29 cellular contexts compared by ENCODE assay signal in the genomic region with DNA sequence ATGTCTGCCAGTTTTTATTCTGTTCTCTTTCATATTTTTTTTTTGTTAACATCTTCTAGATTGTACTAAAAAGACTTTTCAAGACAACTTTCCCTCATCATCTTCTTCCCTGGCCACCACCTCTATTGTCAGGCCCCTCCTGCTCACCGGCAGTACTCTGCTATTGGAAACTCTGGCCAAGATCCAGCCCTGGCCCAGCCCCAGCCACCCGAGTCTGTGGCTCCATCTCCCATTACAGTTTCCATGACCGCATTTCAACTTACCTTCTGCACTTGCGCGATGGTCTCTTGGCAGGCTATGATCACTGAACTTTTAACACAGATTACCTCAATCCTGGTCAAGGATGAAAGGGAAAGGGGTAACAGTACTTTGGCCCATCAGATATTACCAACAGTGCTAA.
"Had no signal": no experiment of that assay in that cellular context is flagged by ENCODE, and none has a peak within 500 bp of the region (broad histone marks: within the 10 kb centered on the region; RNA-seq: fewer than 3 reads in every experiment).

No MANE protein-coding gene starts in this region.

- H3K27me3 ChIP-seq: body of pancreas, colonic mucosa, dorsolateral prefrontal cortex, neutrophil, ovary, tibial nerve had no signal

- H3K27me3 Mint-ChIP-seq: activated CD4-positive, alpha-beta T cell treated with anti-CD3 and anti-CD28 coated beads for 36 hours; naive B cell; stimulated activated memory B cell treated with anti-CD40 and anti-IgM and Interleukin-4, amounts not matched to agents 10 μg/mL and 1 μg/mL and 100 μg/mL, for 72 hours; stimulated activated naive CD8-positive, alpha-beta T cell treated with anti-CD3 and anti-CD28 coated beads, Interleukin-15, amount 100 ng/mL, for 72 hours had no signal

- H3K27ac ChIP-seq: body of pancreas, colonic mucosa, dorsolateral prefrontal cortex, neutrophil, tibial nerve had no signal

- ATAC-seq: activated CD4-positive, alpha-beta T cell treated with anti-CD3 and anti-CD28 coated beads for 36 hours; activated naive CD4-positive, alpha-beta T cell treated with anti-CD3 and anti-CD28 coated beads, Interleukin-2, amount 50 U/mL, for 72 hours; activated T-cell treated with anti-CD3 and anti-CD28 coated beads, Interleukin-2, amount 50 U/mL, for 72 hours; body of pancreas; left lobe of liver; stimulated activated memory B cell treated with anti-CD40 and anti-IgM and Interleukin-4, amounts not matched to agents 10 μg/mL and 1 μg/mL and 100 μg/mL, for 72 hours; stimulated activated naive CD8-positive, alpha-beta T cell treated with anti-CD3 and anti-CD28 coated beads, Interleukin-15, amount 100 ng/mL, for 72 hours had no signal

- H3K9me3 Mint-ChIP-seq: nephron progenitor cell had no signal

- H3K4me1 Mint-ChIP-seq: activated CD4-positive, alpha-beta T cell treated with anti-CD3 and anti-CD28 coated beads for 36 hours; naive B cell; nephron progenitor cell; stimulated activated memory B cell treated with anti-CD40 and anti-IgM and Interleukin-4, amounts not matched to agents 10 μg/mL and 1 μg/mL and 100 μg/mL, for 72 hours; stimulated activated naive CD8-positive, alpha-beta T cell treated with anti-CD3 and anti-CD28 coated beads, Interleukin-15, amount 100 ng/mL, for 72 hours had no signal

- H3K4me3 Mint-ChIP-seq: activated CD4-positive, alpha-beta T cell treated with anti-CD3 and anti-CD28 coated beads for 36 hours; activated T-cell treated with anti-CD3 and anti-CD28 coated beads, Interleukin-2, amount 50 U/mL, for 72 hours; nephron progenitor cell; stimulated activated memory B cell treated with anti-CD40 and anti-IgM and Interleukin-4, amounts not matched to agents 10 μg/mL and 1 μg/mL and 100 μg/mL, for 72 hours; stimulated activated naive CD8-positive, alpha-beta T cell treated with anti-CD3 and anti-CD28 coated beads, Interleukin-15, amount 100 ng/mL, for 72 hours; T-helper 2 cell treated with Interferon-gamma antibody and Interleukin-4, amounts not matched to agents 5 μg/mL and 100 μg/mL, for 36 hours had no signal

- H3K27ac Mint-ChIP-seq: activated CD4-positive, alpha-beta T cell treated with anti-CD3 and anti-CD28 coated beads for 36 hours; activated naive CD4-positive, alpha-beta T cell treated with anti-CD3 and anti-CD28 coated beads, Interleukin-2, amount 50 U/mL, for 72 hours; activated T-cell treated with anti-CD3 and anti-CD28 coated beads, Interleukin-2, amount 50 U/mL, for 72 hours; naive B cell; nephron progenitor cell; progenitor cell of endocrine pancreas; stimulated activated memory B cell treated with anti-CD40 and anti-IgM and Interleukin-4, amounts not matched to agents 10 μg/mL and 1 μg/mL and 100 μg/mL, for 72 hours; T-helper 2 cell treated with Interferon-gamma antibody and Interleukin-4, amounts not matched to agents 5 μg/mL and 100 μg/mL, for 36 hours had no signal

- H3K36me3 ChIP-seq: colonic mucosa, neutrophil, ovary, tibial nerve had no signal

- DNase-seq: activated CD4-positive, alpha-beta T cell treated with anti-CD3 and anti-CD28 coated beads for 36 hours; activated CD4-positive, alpha-beta T cell treated with anti-CD3 and anti-CD28 coated beads, Interleukin-2, amount 50 U/mL, for 4 hours; activated CD4-positive, CD25-positive, alpha-beta regulatory T cell; activated naive CD4-positive, alpha-beta T cell; activated T-cell treated with anti-CD3 and anti-CD28 coated beads for 4 hours; activated T-cell treated with anti-CD3 and anti-CD28 coated beads, Interleukin-2, amount 50 U/mL, for 72 hours; body of pancreas; cerebellar nuclear complex; colonic mucosa; dorsolateral prefrontal cortex; effector memory CD4-positive, alpha-beta T cell; hippocampal formation; naive B cell; nephron progenitor cell; stimulated activated CD4-positive, alpha-beta T cell treated with anti-CD3 and anti-CD28 coated beads, Interleukin-1b, Interleukin-23, amount 100 ng/mL, for 48 hours; stimulated activated CD4-positive, alpha-beta T cell treated with anti-CD3 and anti-CD28 coated beads, Interleukin-4, amount 100 ng/mL, for 4 hours; stimulated activated CD8-positive, alpha-beta memory T cell treated with anti-CD3 and anti-CD28 coated beads, Interleukin-4, amount 100 ng/mL, for 48 hours; stimulated activated naive CD8-positive, alpha-beta T cell treated with anti-CD3 and anti-CD28 coated beads, Interleukin-15, amount 100 ng/mL, for 72 hours; T-helper 1 cell had no signal

- H3K9me3 ChIP-seq: body of pancreas, colonic mucosa, neutrophil, ovary, tibial nerve had no signal

- H3K36me3 Mint-ChIP-seq: naive B cell; stimulated activated memory B cell treated with anti-CD40 and anti-IgM and Interleukin-4, amounts not matched to agents 10 μg/mL and 1 μg/mL and 100 μg/mL, for 72 hours had no signal

- H3K4me3 ChIP-seq: body of pancreas, colonic mucosa, dorsolateral prefrontal cortex, lung, ovary, smooth muscle cell had no signal

- H3K4me2 ChIP-seq: smooth muscle cell had no signal

- H3K4me1 ChIP-seq: body of pancreas, colonic mucosa, tibial nerve had no signal
